8 cellular contexts compared by ENCODE assay signal in the genomic region with DNA sequence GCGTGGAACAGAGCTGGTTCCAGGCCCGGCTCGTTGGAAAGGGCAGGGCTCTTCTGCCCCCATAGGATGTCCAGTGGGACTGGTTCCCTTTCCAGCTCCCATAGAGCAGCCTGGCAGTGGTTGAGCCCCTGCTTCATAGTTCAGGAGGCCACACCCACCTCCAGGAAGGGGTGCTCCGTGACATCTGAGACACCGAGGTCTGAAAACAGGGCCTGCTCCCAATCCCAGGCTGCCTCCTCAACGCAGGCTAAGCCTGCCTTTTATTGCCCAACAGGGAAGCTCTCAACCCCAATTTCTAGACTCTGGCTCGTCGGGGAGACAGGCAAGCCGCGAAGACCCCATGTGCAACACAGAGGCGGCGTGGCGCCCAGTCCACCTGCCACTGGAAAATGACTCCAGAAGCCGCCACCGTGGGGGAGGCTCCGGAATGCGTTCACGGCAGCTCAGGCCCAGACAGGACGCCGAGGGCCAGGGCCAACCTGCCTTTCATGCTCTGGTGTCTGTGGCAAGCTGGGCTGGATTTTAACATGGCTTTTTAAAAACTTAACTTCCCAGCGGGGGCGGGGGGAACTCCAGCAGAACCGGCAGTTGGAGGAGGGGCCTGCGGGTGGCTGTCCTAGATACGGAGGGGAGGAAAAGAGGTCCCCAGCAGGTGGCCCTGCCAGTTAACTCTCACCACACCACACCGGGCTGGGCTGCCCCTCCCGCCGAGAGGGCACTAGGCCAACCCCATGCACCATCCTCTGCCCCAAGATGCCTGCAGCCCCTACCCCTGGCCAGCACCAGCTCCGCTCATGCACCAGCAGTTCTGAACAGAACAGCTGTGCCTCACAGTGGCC. TPM values are rescaled to one million over a fixed set of nuclear protein-coding genes. Genes with fewer than 3 reads are reported as not detected.
DNase-seq lines count a peak whose midpoint lies in the region; ATAC-seq and TF ChIP-seq lines count a peak whose summit lies in the region.

No MANE protein-coding gene starts in this region.

- ATAC-seq in left colon (peak; percentile 11), HG03095 (IDR thresholded peaks at IDR 0.05; ENCODE audit: unreplicated experiment) (no peak)

- no peaks in the 10 kb centered on the region for H3K9me3 ChIP-seq in BLaER1 treated with 17β-estradiol and CSF1 and Interleukin-3, amounts not matched to agents 10 nM and 100 nM (replicated peaks in 1 of 11)

- peak overlapping the region in 7 of 10 experiments; percentile 7 to 43 (median 33); a peak in 8 of 20 replicates for H3K4me3 ChIP-seq in BLaER1 treated with 17β-estradiol and CSF1 and Interleukin-3, amounts not matched to agents 10 nM and 100 nM

- peaks cover 47 to 80% (median 64%) of the 10 kb centered on the region in 11 experiments for H3K36me3 ChIP-seq in BLaER1 treated with 17β-estradiol and CSF1 and Interleukin-3, amounts not matched to agents 10 nM and 100 nM

- BruUV-seq in Calu3 (replicated peaks; lab: Mats Ljungman, UMichigan): no TSS peak

- H3K27ac ChIP-seq in BLaER1 treated with 17β-estradiol and CSF1 and Interleukin-3, amounts not matched to agents 10 nM and 100 nM: peak overlapping the region in 9 of 11 experiments; percentile 15 to 84 (median 59); a peak in 16 of 22 replicates
- peak overlapping the region; percentile 61 for H3K27ac ChIP-seq in angular gyrus (ENCODE audit: low read depth, low read length)

- CTCF ChIA-PET in Calu3 (lab: Charles Lee): no interaction called here

- intact Hi-C loops in left colon (cut with DNase I, micrococcal nuclease) (no loop called here), Calu3 (cut with micrococcal nuclease; ENCODE audit: unreplicated experiment) (no loop called here)

- TF ChIP-seq CTCF in Calu3 (IDR thresholded peaks at IDR 0.05; ENCODE audit: unreplicated experiment): no peak

- no peaks in the 10 kb centered on the region for H3K4me1 Mint-ChIP-seq in Calu3 (ENCODE audit: low read depth, unreplicated experiment)

- peak overlapping the region; percentile 78 to 97 (median 91) for H3K4me2 ChIP-seq in BLaER1 treated with 17β-estradiol and CSF1 and Interleukin-3, amounts not matched to agents 10 nM and 100 nM

- no peaks in the 10 kb centered on the region for H3K27me3 Mint-ChIP-seq in Calu3 (ENCODE audit: unreplicated experiment)

- peaks cover 35% of the 10 kb centered on the region for H3K36me3 Mint-ChIP-seq in Calu3 (ENCODE audit: insufficient read depth, unreplicated experiment)

- peak overlapping the region; percentile 2 to 74 (median 53); a peak in 20 of 22 replicates for H3K9ac ChIP-seq in BLaER1 treated with 17β-estradiol and CSF1 and Interleukin-3, amounts not matched to agents 10 nM and 100 nM

- no peak overlapping the region for H3K4me3 Mint-ChIP-seq in Calu3 (ENCODE audit: low read depth, unreplicated experiment)

- no peaks in the 10 kb centered on the region for H3K9me3 Mint-ChIP-seq in Calu3 (ENCODE audit: low read depth, unreplicated experiment)

- no peaks in the 10 kb centered on the region for H3K27me3 ChIP-seq in BLaER1 treated with 17β-estradiol and CSF1 and Interleukin-3, amounts not matched to agents 10 nM and 100 nM

- H3K27ac Mint-ChIP-seq in Calu3 (ENCODE audit: unreplicated experiment): no peak overlapping the region

- peaks cover 18 to 96% (median 78%) of the 10 kb centered on the region in 11 experiments for H4K20me1 ChIP-seq in BLaER1 treated with 17β-estradiol and CSF1 and Interleukin-3, amounts not matched to agents 10 nM and 100 nM

- H3K4me1 ChIP-seq in BLaER1 treated with 17β-estradiol and CSF1 and Interleukin-3, amounts not matched to agents 10 nM and 100 nM: peaks cover 27 to 83% (median 68%) of the 10 kb centered on the region in 10 experiments

- DNase-seq in NCI-H510A treated with DMSO at 0.1 percent for 48 hours (lab: John Stamatoyannopoulos, UW) (peak; percentile 87), left colon (no peak), Calu3 (no peak), EL (no peak)
- peak; percentile 8 for DNase-seq in stimulated activated CD8-positive, alpha-beta memory T cell treated with anti-CD3 and anti-CD28 coated beads, Interleukin-7, amount 100 ng/mL, for 24 hours (ENCODE audit: low read depth)

RNA-seq across cellular contexts. Expression of gene TINCR, which starts 17.9 kb away (rescaled TPM):
- total RNA-seq in left colon: 1 to 10 TPM; 7.2 to 7.5 TPM
- 0.27 and 0.40 TPM in 2 replicates for total RNA-seq in Calu3 (2022)

RNA-seq across cellular contexts. Expression of gene SAFB2, which starts 36.9 kb away (rescaled TPM):
- total RNA-seq in left colon (10 to 100 TPM; 67.3 to 92.3 TPM), Calu3 (2022) (71.7 and 72.8 TPM in 2 replicates)

RNA-seq across cellular contexts. Expression of gene SAFB, which starts 37.2 kb away (rescaled TPM):
- 10 to 100 TPM; 56.1 to 82.5 TPM for total RNA-seq in left colon
- total RNA-seq in Calu3 (2022): 87.3 and 88.0 TPM in 2 replicates

Comparison
In these comparisons a context has a peak if more than half of its experiments do, and no peak if none do; other contexts are left out.
1. DNase-seq: peak in NCI-H510A treated with DMSO at 0.1 percent for 48 hours (single experiment) and stimulated activated CD8-positive, alpha-beta memory T cell treated with anti-CD3 and anti-CD28 coated beads, Interleukin-7, amount 100 ng/mL, for 24 hours (single experiment); none in left colon (0 of 2), Calu3 (single experiment) and EL (single experiment).